Comparison of ENCODE assay signal across 12 cellular contexts in genomic region chrX:72273718-72274117, GRCh38. TPM values are rescaled to one million over a fixed set of nuclear protein-coding genes. Genes with fewer than 3 reads are reported as not detected.
A peak's percentile ranks its signal among the peaks of the same experiment; 100 is the strongest.
DNase-seq lines count a peak whose midpoint lies in the region; ATAC-seq and TF ChIP-seq lines count a peak whose summit lies in the region.
"Had no signal": no experiment of that assay in that cellular context is flagged by ENCODE, and none has a peak within 500 bp of the region (broad histone marks: within the 10 kb centered on the region; RNA-seq: fewer than 3 reads in every experiment).

No MANE protein-coding gene starts in this region.

- H3K4me3 Mint-ChIP-seq in activated naive CD4-positive, alpha-beta T cell treated with anti-CD3 and anti-CD28 coated beads, Interleukin-2, amount 50 U/mL, for 24 hours, result peak overlapping the region; percentile 93
- peak overlapping the region in 3 of 10 donors; percentile 74 to 85 (median 82) for H3K4me3 Mint-ChIP-seq in naive thymus-derived CD4-positive, alpha-beta T cell

- no peak for TF ChIP-seq POLR2A in vagina (IDR thresholded peaks at IDR 0.05)

- H3K4me3 ChIP-seq in DND-41 (ENCODE audit: low read depth in 1 of 2, low read length in 2 of 2) (no peak overlapping the region), vagina (no peak overlapping the region)
- H3K4me3 ChIP-seq in naive thymus-derived CD4-positive, alpha-beta T cell (ENCODE audit: low read length), result no peak overlapping the region

- peaks cover 44% of the 10 kb centered on the region for H3K4me1 Mint-ChIP-seq in activated naive CD4-positive, alpha-beta T cell treated with anti-CD3 and anti-CD28 coated beads, Interleukin-2, amount 50 U/mL, for 24 hours
- peaks cover 13 to 58% (median 39%) of the 10 kb centered on the region in 7 donors for H3K4me1 Mint-ChIP-seq in naive thymus-derived CD4-positive, alpha-beta T cell

- no peaks in the 10 kb centered on the region for H3K9me3 ChIP-seq in DND-41 (ENCODE audit: insufficient read depth, low read length, severe bottlenecking)
- no peaks in the 10 kb centered on the region for H3K9me3 ChIP-seq in naive thymus-derived CD4-positive, alpha-beta T cell (ENCODE audit: control insufficient read depth in 2 of 3, low read length in 3 of 3)
- no peaks in the 10 kb centered on the region for H3K9me3 ChIP-seq in vagina

- POLR2A ChIA-PET in naive thymus-derived CD4-positive, alpha-beta T cell (lab: Charles Lee), result no interaction called here

- no peaks in the 10 kb centered on the region for H3K9me3 Mint-ChIP-seq in activated naive CD4-positive, alpha-beta T cell treated with anti-CD3 and anti-CD28 coated beads, Interleukin-2, amount 50 U/mL, for 24 hours
- H3K9me3 Mint-ChIP-seq in naive thymus-derived CD4-positive, alpha-beta T cell, result no peaks in the 10 kb centered on the region

- H3K79me2 ChIP-seq in DND-41 (ENCODE audit: insufficient read depth, low read length), result peaks cover 38% of the 10 kb centered on the region
- H3K79me2 ChIP-seq: parathyroid adenoma had no signal

- H3K9ac ChIP-seq in DND-41 (ENCODE audit: low read depth, low read length), result no peak overlapping the region
- H3K9ac ChIP-seq: parathyroid adenoma had no signal

- H3K36me3 Mint-ChIP-seq in activated naive CD4-positive, alpha-beta T cell treated with anti-CD3 and anti-CD28 coated beads, Interleukin-2, amount 50 U/mL, for 24 hours, result peaks cover 31% of the 10 kb centered on the region
- peaks cover 0 to 51% (median 33%) of the 10 kb centered on the region in 5 donors for H3K36me3 Mint-ChIP-seq in naive thymus-derived CD4-positive, alpha-beta T cell

- no peaks in the 10 kb centered on the region for H3K27me3 Mint-ChIP-seq in activated naive CD4-positive, alpha-beta T cell treated with anti-CD3 and anti-CD28 coated beads, Interleukin-2, amount 50 U/mL, for 24 hours
- H3K27me3 Mint-ChIP-seq in naive thymus-derived CD4-positive, alpha-beta T cell, result no peaks in the 10 kb centered on the region

- no peak for ATAC-seq in DND-41 (ENCODE audit: insufficient read depth, low read depth)
- no peak for ATAC-seq in naive thymus-derived CD4-positive, alpha-beta T cell
- no peak for ATAC-seq in HG03571 (IDR thresholded peaks at IDR 0.05; ENCODE audit: unreplicated experiment)

- peaks cover 30% of the 10 kb centered on the region for H3K4me1 ChIP-seq in DND-41 (ENCODE audit: insufficient read depth, low read length)
- peaks cover 16 to 30% of the 10 kb centered on the region in 2 donors for H3K4me1 ChIP-seq in naive thymus-derived CD4-positive, alpha-beta T cell (ENCODE audit: control insufficient read depth in 2 of 2, insufficient read depth in 2 of 2, low read length in 2 of 2)
- peaks cover 31% of the 10 kb centered on the region for H3K4me1 ChIP-seq in vagina
- H3K4me1 ChIP-seq: parathyroid adenoma had no signal

- CTCF ChIA-PET in naive thymus-derived CD4-positive, alpha-beta T cell (lab: Charles Lee), result no interaction called here

- H3K36me3 ChIP-seq in DND-41 (ENCODE audit: insufficient read depth, low read length) (peaks cover 77% of the 10 kb centered on the region), vagina (peaks cover 0 to 58% of the 10 kb centered on the region in 2 donors)
- peaks cover 15 to 63% (median 17%) of the 10 kb centered on the region in 3 experiments for H3K36me3 ChIP-seq in naive thymus-derived CD4-positive, alpha-beta T cell (ENCODE audit: control insufficient read depth in 2 of 3, insufficient read depth in 3 of 3, low read length in 3 of 3)

- H3K27ac Mint-ChIP-seq in activated naive CD4-positive, alpha-beta T cell treated with anti-CD3 and anti-CD28 coated beads, Interleukin-2, amount 50 U/mL, for 24 hours, result peak overlapping the region; percentile 90
- H3K27ac Mint-ChIP-seq in naive thymus-derived CD4-positive, alpha-beta T cell, result peak overlapping the region; percentile 2 to 92 (median 60)

- TF ChIP-seq CTCF in DND-41 (IDR thresholded peaks at IDR 0.05; ENCODE audit: borderline replicate concordance, extremely low read depth, low read length, poor library complexity, severe bottlenecking) (no peak), vagina (IDR thresholded peaks at IDR 0.05) (no peak)

- H2AFZ ChIP-seq in DND-41 (ENCODE audit: low read depth, low read length), result no peak overlapping the region
- H2AFZ ChIP-seq: parathyroid adenoma had no signal

- H3K4me2 ChIP-seq in DND-41 (ENCODE audit: insufficient read depth, low read length), result peak overlapping the region; percentile 80; the same call in 1 of the 2 replicates

- intact Hi-C loops in naive thymus-derived CD4-positive, alpha-beta T cell (cut with micrococcal nuclease), result loop anchor here (10.0 kb wide), 5 partner anchors 89 to 1671 kb away; partner anchors contain the start of genes PIN4 (in 1 of the 2) and SNX12 (in 1 of the 2)
- intact Hi-C loops in vagina (cut with DNase I), result no loop called here

- H3K27me3 ChIP-seq in DND-41 (ENCODE audit: insufficient read depth, low read length, poor library complexity) (no peaks in the 10 kb centered on the region), vagina (no peaks in the 10 kb centered on the region)
- no peaks in the 10 kb centered on the region for H3K27me3 ChIP-seq in naive thymus-derived CD4-positive, alpha-beta T cell (ENCODE audit: control insufficient read depth in 2 of 2, insufficient read depth in 2 of 2, low read length in 2 of 2)

- H3K27ac ChIP-seq in DND-41 (ENCODE audit: low read length) (no peak overlapping the region), vagina (no peak overlapping the region)
- H3K27ac ChIP-seq in naive thymus-derived CD4-positive, alpha-beta T cell (ENCODE audit: low read depth, low read length), result peak overlapping the region; percentile 91
- H3K27ac ChIP-seq: parathyroid adenoma had no signal

- H4K20me1 ChIP-seq in DND-41 (ENCODE audit: insufficient read depth, low read length), result peaks cover 52% of the 10 kb centered on the region

- DNase-seq in DND-41, result no peak
- peak; percentile 18 for DNase-seq in LHCN-M2 (ENCODE audit: low read depth)
- no peak for DNase-seq in naive thymus-derived CD4-positive, alpha-beta T cell
- DNase-seq in vagina (ENCODE audit: extremely low spot score in 2 of 2), result no peak
- DNase-seq in HuH-7.5 (ENCODE audit: low spot score), result no peak
- DNase-seq in hippocampal formation (lab: John Stamatoyannopoulos, UW), result no peak
- DNase-seq: amygdala, NCI-H1105, NCI-H82 had no signal

RNA-seq across cellular contexts. Expression of gene RPS4X, which starts 3.3 kb away (rescaled TPM):
- 662 and 734 TPM in 2 replicates for total RNA-seq in LHCN-M2 (2014; rRNA removed)
- polyA plus RNA-seq in LHCN-M2 (2012), result 926 TPM
- total RNA-seq in naive thymus-derived CD4-positive, alpha-beta T cell, result 1,000 to 10,000 TPM in 4 of 5 experiments, 100 to 1,000 TPM in 1; 939 to 1,615 (median 1,588) TPM
- polyA plus RNA-seq in naive thymus-derived CD4-positive, alpha-beta T cell, result 1,000 to 10,000 TPM in 1 of 2 donors, 100 to 1,000 TPM in 1; 971 to 1,125 TPM
- total RNA-seq in vagina, result 1,011 TPM

RNA-seq across cellular contexts. Expression of gene CITED1, which starts 32.0 kb away (rescaled TPM):
- total RNA-seq in LHCN-M2 (2014; rRNA removed) (0.17 and 1.0 TPM in 2 replicates), vagina (2.7 TPM)
- polyA plus RNA-seq in LHCN-M2 (2012), result 0.12 TPM
- 1 to 10 TPM in 1 of 5 experiments, not detected in 4; 1.5 TPM for total RNA-seq in naive thymus-derived CD4-positive, alpha-beta T cell
- not detected for polyA plus RNA-seq in naive thymus-derived CD4-positive, alpha-beta T cell

RNA-seq across cellular contexts. Expression of gene ERCC6L, which starts 34.9 kb away (rescaled TPM):
- total RNA-seq in LHCN-M2 (2014; rRNA removed), result 15.3 and 18.0 TPM in 2 replicates
- polyA plus RNA-seq in LHCN-M2 (2012), result 2.4 TPM
- 1 to 10 TPM in 1 of 5 experiments, under 1 TPM in 4; 0.11 to 6.6 (median 0.16) TPM for total RNA-seq in naive thymus-derived CD4-positive, alpha-beta T cell
- under 1 TPM; 0.49 to 0.58 TPM for polyA plus RNA-seq in naive thymus-derived CD4-positive, alpha-beta T cell
- total RNA-seq in vagina, result 0.74 TPM
